Comparison of ENCODE assay signal across 8 cellular contexts in genomic region chr17:40218006-40218739, GRCh38. TPM values are rescaled to one million over a fixed set of nuclear protein-coding genes. Genes with fewer than 3 reads are reported as not detected.
DNase-seq lines count a peak whose midpoint lies in the region; ATAC-seq and TF ChIP-seq lines count a peak whose summit lies in the region.

No MANE protein-coding gene starts in this region.

- H3K27ac ChIP-seq in WERI-Rb-1, result peak overlapping the region; percentile 78
- H3K27ac ChIP-seq in gastroesophageal sphincter, result peak overlapping the region in 3 of 4 donors; percentile 95 to 97 (median 97)
- H3K27ac ChIP-seq in spleen, result peak overlapping the region; percentile 82 to 96 (median 94)

- peak overlapping the region; percentile 99 for H3K27ac Mint-ChIP-seq in HFFc6

- H3K27me3 ChIP-seq in WERI-Rb-1 (ENCODE audit: insufficient read depth, low read depth, severe bottlenecking), result no peaks in the 10 kb centered on the region
- no peaks in the 10 kb centered on the region for H3K27me3 ChIP-seq in gastroesophageal sphincter
- no peaks in the 10 kb centered on the region for H3K27me3 ChIP-seq in spleen (replicated peaks in 1 of 7)

- H3K36me3 Mint-ChIP-seq in HFFc6 (ENCODE audit: low read depth), result no peaks in the 10 kb centered on the region; the same call in 1 of the 2 replicates

- H3K9me3 ChIP-seq in WERI-Rb-1 (ENCODE audit: severe bottlenecking) (no peaks in the 10 kb centered on the region), gastroesophageal sphincter (no peaks in the 10 kb centered on the region), spleen (no peaks in the 10 kb centered on the region)

- no peak for TF ChIP-seq EP300 in gastroesophageal sphincter (IDR thresholded peaks at IDR 0.05)

- no peak for ATAC-seq in gastroesophageal sphincter
- no peak for ATAC-seq in HG02885 (IDR thresholded peaks at IDR 0.05; ENCODE audit: poor library complexity, unreplicated experiment)
- ATAC-seq in HG02840 (IDR thresholded peaks at IDR 0.05; ENCODE audit: low FRiP score, unreplicated experiment), result no peak

- H3K4me3 Mint-ChIP-seq in HFFc6, result peak overlapping the region; percentile 93

- H3K9me3 Mint-ChIP-seq in HFFc6, result no peaks in the 10 kb centered on the region

- no peak for DNase-seq in HFFc6
- DNase-seq in WERI-Rb-1, result no peak
- no peak for DNase-seq in spleen
- no peak for DNase-seq in medulla oblongata (ENCODE audit: extremely low spot score)
- DNase-seq in cerebellar cortex (ENCODE audit: low spot score), result no peak

- intact Hi-C loops in spleen (cut with DNase I; ENCODE audit: low total_unique reads), result no loop called here

- H3K4me1 Mint-ChIP-seq in HFFc6 (ENCODE audit: low read depth), result peaks cover 24% of the 10 kb centered on the region

- peaks cover 4% of the 10 kb centered on the region for H3K27me3 Mint-ChIP-seq in HFFc6 (ENCODE audit: insufficient read depth)

- H3K4me1 ChIP-seq in gastroesophageal sphincter (peaks cover 0 to 20% (median 4%) of the 10 kb centered on the region in 3 donors), spleen (peaks cover 6 to 39% (median 19%) of the 10 kb centered on the region in 6 donors)

- H3K36me3 ChIP-seq in WERI-Rb-1, result peaks cover under 1% of the 10 kb centered on the region; the same call in 1 of the 2 replicates
- H3K36me3 ChIP-seq in gastroesophageal sphincter, result no peaks in the 10 kb centered on the region
- no peaks in the 10 kb centered on the region for H3K36me3 ChIP-seq in spleen

- TF ChIP-seq CTCF in HFFc6 (IDR thresholded peaks at IDR 0.05) (no peak), WERI-Rb-1 (IDR thresholded peaks at IDR 0.05; ENCODE audit: low read depth, low read length) (no peak), gastroesophageal sphincter (IDR thresholded peaks at IDR 0.05) (no peak), spleen (IDR thresholded peaks at IDR 0.05 in 8 of 11, conservative IDR thresholded peaks at IDR 0.05 in 3 of 11) (no peak)

- no peak for TF ChIP-seq POLR2A in gastroesophageal sphincter (IDR thresholded peaks at IDR 0.05)
- no peak for TF ChIP-seq POLR2A in spleen (IDR thresholded peaks at IDR 0.05)

- WGBS in gastroesophageal sphincter (ENCODE audit: low coverage in 1 of 2), 2 donors, result 64 to 100% methylated on average over 1 to 7 of the region's 7 CpGs
- WGBS in spleen, 5 donors, result 82 to 89% (median 84%) methylated on average over 7 of the region's 7 CpGs

- peak overlapping the region; percentile 75 for H3K4me3 ChIP-seq in WERI-Rb-1 (ENCODE audit: low read depth, low read length)
- H3K4me3 ChIP-seq in gastroesophageal sphincter, result peak overlapping the region; percentile 47 to 74
- peak overlapping the region in 7 of 8 donors; percentile 58 to 75 (median 65) for H3K4me3 ChIP-seq in spleen

RNA-seq across cellular contexts. Expression of gene WIPF2, which starts 0.9 kb away (rescaled TPM):
- total RNA-seq in HFFc6 (2021; fragmentation: NEBNext Ultra II Directional; extraction: Animal tissue kit (Norgen Biotek cat#: 25700)), result 10 to 100 TPM; 24.8 to 33.5 (median 29.8) TPM
- total RNA-seq in gastroesophageal sphincter (10 to 100 TPM; 10.2 to 18.2 (median 13.5) TPM), spleen (10 to 100 TPM; 16.9 to 43.2 (median 29.7) TPM)
- 10 to 100 TPM in 1 of 3 donors, 1 to 10 TPM in 2; 3.7 to 11.3 (median 4.7) TPM for polyA plus RNA-seq in spleen

RNA-seq across cellular contexts. Expression of gene RAPGEFL1, which starts 40.9 kb away (rescaled TPM):
- total RNA-seq in HFFc6 (2021; fragmentation: NEBNext Ultra II Directional; extraction: Animal tissue kit (Norgen Biotek cat#: 25700)), result 1 to 10 TPM; 1.5 to 2.2 (median 1.8) TPM
- total RNA-seq in gastroesophageal sphincter (1 to 10 TPM; 2.4 to 5.2 (median 3.3) TPM), spleen (10 to 100 TPM in 2 of 7 donors, 1 to 10 TPM in 5; 5.1 to 12.7 (median 9.5) TPM)
- polyA plus RNA-seq in spleen, result 1 to 10 TPM; 2.9 to 5.9 (median 3.3) TPM
